Comparison of ENCODE assay signal across 8 cellular contexts in genomic region chr17:63740464-63741181, GRCh38. TPM values are rescaled to one million over a fixed set of nuclear protein-coding genes. Genes with fewer than 3 reads are reported as not detected.
DNase-seq lines count a peak whose midpoint lies in the region; ATAC-seq and TF ChIP-seq lines count a peak whose summit lies in the region.

No MANE protein-coding gene starts in this region.

- intact Hi-C loops in body of pancreas (cut with DNase I) = no loop called here

- no peaks in the 10 kb centered on the region for H3K27me3 ChIP-seq in body of pancreas

- no peaks in the 10 kb centered on the region for H3K9me3 ChIP-seq in body of pancreas

- DNase-seq in NCI-H1694 treated with DMSO at 0.1 percent for 48 hours (lab: John Stamatoyannopoulos, UW) (peak; percentile 8), NCI-H1694 (lab: John Stamatoyannopoulos, UW) (no peak), LNCaP clone FGC (ENCODE audit: low read depth) (no peak), body of pancreas (peak in 1 of 4 donors; percentile 17), kidney tubule cell (ENCODE audit: low spot score) (peak; percentile 27), substantia nigra (lab: John Stamatoyannopoulos, UW) (peak in 2 of 49 donors; percentile 0 to 4), HK-2 (ENCODE audit: unreplicated experiment) (no peak)
- DNase-seq in stimulated activated CD8-positive, alpha-beta memory T cell treated with anti-CD3 and anti-CD28 coated beads, Interleukin-4, amount 100 ng/mL, for 48 hours = no peak

- TF ChIP-seq CTCF in LNCaP clone FGC (IDR thresholded peaks at IDR 0.05; ENCODE audit: control insufficient read depth, extremely low read depth, insufficient read depth) = no peak
- TF ChIP-seq CTCF in body of pancreas (IDR thresholded peaks at IDR 0.05) = no peak

- H3K4me1 ChIP-seq in body of pancreas = peaks cover 7% of the 10 kb centered on the region

- H3K4me3 ChIP-seq in LNCaP clone FGC (ENCODE audit: low read depth, low read length) (peak overlapping the region; percentile 83), body of pancreas (peak overlapping the region; percentile 67)

- ATAC-seq in body of pancreas = no peak

- 25 to 26% methylated on average over 12 of the region's 12 CpGs for WGBS in body of pancreas, 2 donors

- H3K36me3 ChIP-seq in body of pancreas (replicated peaks in 1 of 2; ENCODE audit: insufficient read depth in 1 of 2, low read depth in 2 of 2) = no peaks in the 10 kb centered on the region

- TF ChIP-seq POLR2A in body of pancreas (IDR thresholded peaks at IDR 0.05) = no peak

- H3K27ac ChIP-seq in body of pancreas (peak overlapping the region; percentile 84 to 96 (median 93)), substantia nigra (ENCODE audit: low read depth, low read length, poor library complexity, severe bottlenecking) (peak overlapping the region; percentile 83)

RNA-seq across cellular contexts. Expression of gene STRADA, which starts 1.0 kb away (rescaled TPM):
- 10 to 100 TPM; 25.4 to 26.7 TPM for total RNA-seq in body of pancreas

RNA-seq across cellular contexts. Expression of gene CCDC47, which starts 32.8 kb away (rescaled TPM):
- total RNA-seq in body of pancreas = 10 to 100 TPM; 42.2 to 56.8 TPM

RNA-seq across cellular contexts. Expression of gene DDX42, which starts 33.3 kb away (rescaled TPM):
- 100 to 1,000 TPM; 114 to 116 TPM for total RNA-seq in body of pancreas

RNA-seq across cellular contexts. Expression of gene LIMD2, which starts 40.7 kb away (rescaled TPM):
- 1 to 10 TPM; 4.9 to 9.6 TPM for total RNA-seq in body of pancreas

Comparison
In these comparisons a context has a peak if more than half of its experiments do, and no peak if none do; other contexts are left out.
1. DNase-seq: peak in NCI-H1694 treated with DMSO at 0.1 percent for 48 hours (single experiment) and kidney tubule cell (single experiment); none in NCI-H1694 (single experiment), LNCaP clone FGC (single experiment), HK-2 (single experiment) and stimulated activated CD8-positive, alpha-beta memory T cell treated with anti-CD3 and anti-CD28 coated beads, Interleukin-4, amount 100 ng/mL, for 48 hours (single experiment).